ENCODE assay signal across 21 cellular contexts in the genomic region with DNA sequence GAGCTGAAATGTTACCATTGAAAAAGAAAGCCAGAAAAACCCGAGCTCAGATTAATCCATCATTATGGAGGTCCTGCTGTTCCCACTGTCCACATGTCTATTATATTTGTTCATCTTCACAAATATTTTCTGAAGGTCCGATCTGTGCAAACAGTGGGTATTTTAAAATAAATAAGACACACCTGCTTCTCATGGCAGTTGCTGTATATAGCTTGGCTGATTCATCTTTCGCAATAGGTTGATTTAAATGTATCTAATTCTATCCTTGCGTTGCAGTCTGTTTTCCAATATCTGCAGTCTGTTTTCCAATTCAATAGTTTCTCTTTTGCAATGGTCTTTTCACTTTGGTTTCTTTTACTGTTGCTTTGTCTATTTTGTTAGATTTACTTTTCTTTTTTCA.
DNase-seq lines count a peak whose midpoint lies in the region; TF ChIP-seq lines count a peak whose summit lies in the region.
"Had no signal": no experiment of that assay in that cellular context is flagged by ENCODE, and none has a peak within 500 bp of the region (broad histone marks: within the 10 kb centered on the region; RNA-seq: fewer than 3 reads in every experiment).

No MANE protein-coding gene starts in this region.

- H3K4me2 ChIP-seq in osteoblast (ENCODE audit: insufficient read depth, low read length) (peak overlapping the region; percentile 21), mesenchymal stem cell (ENCODE audit: low read length, poor library complexity, severe bottlenecking) (no peak overlapping the region)
- H3K4me2 ChIP-seq: BLaER1 had no signal

- 95% methylated on average over 4 of the region's 4 CpGs for WGBS in mesenchymal stem cell

- no peak overlapping the region for H2AK5ac ChIP-seq in mesenchymal stem cell (ENCODE audit: low read length, severe bottlenecking)

- H3K9me3 ChIP-seq in SJCRH30 (replicated peaks) (peaks cover 3% of the 10 kb centered on the region; the same call in 1 of the 2 replicates), osteoblast (ENCODE audit: low read depth, low read length) (no peaks in the 10 kb centered on the region), mesenchymal stem cell (ENCODE audit: control insufficient read depth, low read length) (no peaks in the 10 kb centered on the region)

- H3K23ac ChIP-seq in mesenchymal stem cell (ENCODE audit: low read length in 2 of 2), result no peak overlapping the region

- H2AFZ ChIP-seq in osteoblast (ENCODE audit: low read length), result no peak overlapping the region
- H2AFZ ChIP-seq in mesenchymal stem cell (ENCODE audit: low read depth, low read length), result no peak overlapping the region

- no peaks in the 10 kb centered on the region for H4K20me1 ChIP-seq in osteoblast (ENCODE audit: insufficient read depth, low read length)
- H4K20me1 ChIP-seq: BLaER1 had no signal

- no peak overlapping the region for H2BK15ac ChIP-seq in mesenchymal stem cell (ENCODE audit: low read depth, poor library complexity, severe bottlenecking)

- no peaks in the 10 kb centered on the region for H3K79me2 ChIP-seq in osteoblast (ENCODE audit: insufficient read depth, low read length)

- no peaks in the 10 kb centered on the region for H3K79me1 ChIP-seq in mesenchymal stem cell (replicated peaks; ENCODE audit: low read length, poor library complexity, severe bottlenecking)

- 0 out of 2 replicates have a peak, but pooled peaks cover 2% of the 10 kb centered on the region for H3K36me3 ChIP-seq in SJCRH30
- H3K36me3 ChIP-seq in osteoblast (ENCODE audit: insufficient read depth, low read length), result no peaks in the 10 kb centered on the region
- no peaks in the 10 kb centered on the region for H3K36me3 ChIP-seq in mesenchymal stem cell (ENCODE audit: control insufficient read depth in 1 of 2, insufficient read depth in 2 of 2, low read depth in 1 of 2, low read length in 2 of 2)
- H3K36me3 ChIP-seq: BLaER1, left ventricle myocardium inferior had no signal

- TF ChIP-seq CTCF in osteoblast (IDR thresholded peaks at IDR 0.05; ENCODE audit: extremely low read depth, low read depth, low read length), result no peak

- no peak overlapping the region for H2BK120ac ChIP-seq in mesenchymal stem cell (ENCODE audit: low read depth, low read length)

- H3K4me3 ChIP-seq in SJCRH30 (no peak overlapping the region), osteoblast (ENCODE audit: insufficient read depth, low read length) (no peak overlapping the region), mesenchymal stem cell (ENCODE audit: insufficient read depth in 1 of 2, low read depth in 1 of 2, low read length in 2 of 2) (no peak overlapping the region)
- H3K4me3 ChIP-seq: BLaER1, left ventricle myocardium inferior had no signal

- no peak overlapping the region for H3K18ac ChIP-seq in mesenchymal stem cell (ENCODE audit: low read depth in 1 of 2, low read length in 2 of 2)

- H3K9ac ChIP-seq in mesenchymal stem cell (ENCODE audit: low read length), result no peak overlapping the region
- H3K9ac ChIP-seq: BLaER1 had no signal

- no peak overlapping the region for H3K14ac ChIP-seq in mesenchymal stem cell (ENCODE audit: low read length in 2 of 2)

- no peak overlapping the region for H4K8ac ChIP-seq in mesenchymal stem cell (ENCODE audit: low read length)

- H3K27ac ChIP-seq in SJCRH30, result peak overlapping the region; percentile 46
- H3K27ac ChIP-seq in osteoblast (ENCODE audit: low read depth, low read length), result peak overlapping the region; percentile 67
- H3K27ac ChIP-seq in mesenchymal stem cell (ENCODE audit: low read length, poor library complexity, severe bottlenecking), result no peak overlapping the region
- H3K27ac ChIP-seq: BLaER1, left ventricle myocardium inferior had no signal

- H2BK12ac ChIP-seq in mesenchymal stem cell (ENCODE audit: low read length in 2 of 2), result no peak overlapping the region

- DNase-seq in NCI-H2081 (lab: John Stamatoyannopoulos, UW), result peak; percentile 35 to 74
- no peak for DNase-seq in NCI-H2081 treated with DMSO at 0.1 percent for 48 hours (lab: John Stamatoyannopoulos, UW)
- peak; percentile 52 for DNase-seq in NCI-H2029 treated with DMSO at 0.1 percent for 48 hours (lab: John Stamatoyannopoulos, UW)
- no peak for DNase-seq in SJCRH30
- DNase-seq in osteoblast (ENCODE audit: insufficient read length, low spot score, missing footprints), result no peak
- no peak for DNase-seq in T-helper 1 cell
- no peak for DNase-seq in mesenchymal stem cell
- DNase-seq in stimulated activated CD4-positive, alpha-beta T cell treated with anti-CD3 and anti-CD28 coated beads, Interleukin-4, amount 100 ng/mL, for 1 hour, result no peak
- DNase-seq: activated B cell treated with CpG ODN at 0.5 μM for 24 hours; activated CD4-positive, alpha-beta memory T cell treated with anti-CD3 and anti-CD28 coated beads for 36 hours; activated naive CD4-positive, alpha-beta T cell treated with anti-CD3 and anti-CD28 coated beads, Interleukin-2, amount 10 ng/mL, durations not matched to agents 7 days and 5 days; aorta; central memory CD4-positive, alpha-beta T cell; GF-D8; glutamatergic neuron; H7; left ventricle myocardium inferior; NCI-H446 treated with DMSO at 0.1 percent for 48 hours; OCI-M1; stimulated activated CD4-positive, alpha-beta T cell treated with anti-CD3 and anti-CD28 coated beads, Interleukin-12 subunit alpha, Interleukin-12 subunit beta, amount 100 ng/mL, for 4 hours had no signal

- H3K4ac ChIP-seq in mesenchymal stem cell (ENCODE audit: low read depth in 1 of 2, low read length in 2 of 2), result no peak overlapping the region

- no peak overlapping the region for H2BK5ac ChIP-seq in mesenchymal stem cell (ENCODE audit: low read depth, low read length, poor library complexity, severe bottlenecking)

- no peaks in the 10 kb centered on the region for H3K27me3 ChIP-seq in SJCRH30
- no peaks in the 10 kb centered on the region for H3K27me3 ChIP-seq in osteoblast (ENCODE audit: insufficient read depth, low read length)
- no peaks in the 10 kb centered on the region for H3K27me3 ChIP-seq in mesenchymal stem cell (ENCODE audit: control insufficient read depth in 1 of 2, insufficient read depth in 1 of 2, low read length in 2 of 2)
- H3K27me3 ChIP-seq: BLaER1 had no signal

- H3K4me1 ChIP-seq in SJCRH30 (peaks cover 17% of the 10 kb centered on the region), osteoblast (ENCODE audit: insufficient read depth, low read length) (peaks cover 11% of the 10 kb centered on the region), mesenchymal stem cell (ENCODE audit: control insufficient read depth, insufficient read depth, low read depth, low read length) (peaks cover 5% of the 10 kb centered on the region)
- H3K4me1 ChIP-seq: BLaER1, left ventricle myocardium inferior had no signal

- no peak overlapping the region for H4K91ac ChIP-seq in mesenchymal stem cell (ENCODE audit: low read length)

Comparison
In these comparisons a context has a peak if more than half of its experiments do, and no peak if none do; other contexts are left out.
1. DNase-seq: peak in NCI-H2081 (2 of 2) and NCI-H2029 treated with DMSO at 0.1 percent for 48 hours (single experiment); none in NCI-H2081 treated with DMSO at 0.1 percent for 48 hours (single experiment), SJCRH30 (0 of 2), osteoblast (single experiment), T-helper 1 cell (0 of 5), mesenchymal stem cell (single experiment) and stimulated activated CD4-positive, alpha-beta T cell treated with anti-CD3 and anti-CD28 coated beads, Interleukin-4, amount 100 ng/mL, for 1 hour (single experiment).